In genomic region chr10:3094565-3095168, GRCh38 we compare ENCODE assay signal across 9 cellular contexts. TPM values are rescaled to one million over a fixed set of nuclear protein-coding genes. Genes with fewer than 3 reads are reported as not detected.
DNase-seq lines count a peak whose midpoint lies in the region; ATAC-seq and TF ChIP-seq lines count a peak whose summit lies in the region.
"Had no signal": no experiment of that assay in that cellular context is flagged by ENCODE, and none has a peak within 500 bp of the region (broad histone marks: within the 10 kb centered on the region; RNA-seq: fewer than 3 reads in every experiment).

No MANE protein-coding gene starts in this region.

- ATAC-seq in HG02885 (IDR thresholded peaks at IDR 0.05; ENCODE audit: poor library complexity, unreplicated experiment) (no peak), GM21723 (IDR thresholded peaks at IDR 0.05; ENCODE audit: unreplicated experiment) (no peak)

- peak overlapping the region in 1 of 2 donors; percentile 26 for H3K4me3 Mint-ChIP-seq in CD14-positive monocyte
- H3K4me3 Mint-ChIP-seq: IgD-negative memory B cell had no signal

- TF ChIP-seq CTCF in CD14-positive monocyte (IDR thresholded peaks at IDR 0.05): no peak
- no peak for TF ChIP-seq CTCF in PC-9 (conservative IDR thresholded peaks at IDR 0.05)
- no peak for TF ChIP-seq CTCF in colonic mucosa (IDR thresholded peaks at IDR 0.05)
- TF ChIP-seq CTCF in osteoblast (IDR thresholded peaks at IDR 0.05; ENCODE audit: extremely low read depth, low read depth, low read length): no peak

- H2AFZ ChIP-seq in PC-9 (no peak overlapping the region), osteoblast (ENCODE audit: low read length) (no peak overlapping the region)

- no TSS peak for BruUV-seq in PC-9 (replicated peaks; lab: Mats Ljungman, UMichigan)

- H3K79me2 ChIP-seq in PC-9 (ENCODE audit: low read depth) (peaks cover 65% of the 10 kb centered on the region), osteoblast (ENCODE audit: insufficient read depth, low read length) (peaks cover 63% of the 10 kb centered on the region)

- H3K9me3 ChIP-seq in PC-9 (ENCODE audit: insufficient read depth, low read depth): no peaks in the 10 kb centered on the region
- no peaks in the 10 kb centered on the region for H3K9me3 ChIP-seq in colonic mucosa
- H3K9me3 ChIP-seq in osteoblast (ENCODE audit: low read depth, low read length): no peaks in the 10 kb centered on the region

- H3K36me3 ChIP-seq in PC-9 (ENCODE audit: low read depth): 0 out of 2 replicates have a peak, but pooled peaks cover 4% of the 10 kb centered on the region
- no peaks in the 10 kb centered on the region for H3K36me3 ChIP-seq in colonic mucosa
- peaks cover 1% of the 10 kb centered on the region for H3K36me3 ChIP-seq in osteoblast (ENCODE audit: insufficient read depth, low read length)

- H3K27me3 ChIP-seq in PC-9 (ENCODE audit: insufficient read depth, low read depth) (no peaks in the 10 kb centered on the region), colonic mucosa (no peaks in the 10 kb centered on the region), osteoblast (ENCODE audit: insufficient read depth, low read length) (no peaks in the 10 kb centered on the region)

- intact Hi-C loops in CD14-positive monocyte (cut with micrococcal nuclease) (loop anchor here (5.0 kb wide), 1 partner anchor 78 kb away; the partner anchor contains the start of gene PITRM1 (in 2 of the 2)), PC-9 (cut with micrococcal nuclease; ENCODE audit: unreplicated experiment) (loop anchor here (1.0 kb wide), 2 partner anchors 13 to 51 kb away; no protein-coding TSS in a partner anchor), colonic mucosa (cut with DNase I) (no loop called here), posterior vena cava (cut with DNase I) (loop anchor here in 1 of 2 donors (5.0 kb wide), 1 partner anchor 1582 kb away; no protein-coding TSS in a partner anchor)

- peaks cover 2 to 10% (median 4%) of the 10 kb centered on the region in 7 donors for H3K9me3 Mint-ChIP-seq in CD14-positive monocyte
- H3K9me3 Mint-ChIP-seq: IgD-negative memory B cell had no signal

- peaks cover 0 to 3% (median 0%) of the 10 kb centered on the region in 3 donors for H3K27me3 Mint-ChIP-seq in CD14-positive monocyte (ENCODE audit: low read depth in 3 of 3)
- H3K27me3 Mint-ChIP-seq: IgD-negative memory B cell had no signal

- H3K4me3 ChIP-seq in PC-9 (peak overlapping the region; percentile 25; the same call in 1 of the 2 replicates), colonic mucosa (no peak overlapping the region), osteoblast (ENCODE audit: insufficient read depth, low read length) (peak overlapping the region; percentile 41)

- H3K36me3 Mint-ChIP-seq in CD14-positive monocyte: peaks cover 16 to 19% of the 10 kb centered on the region in 2 donors

- DNase-seq in CD14-positive monocyte (ENCODE audit: low spot score) (no peak), PC-9 (no peak), colonic mucosa (no peak), osteoblast (ENCODE audit: insufficient read length, low spot score, missing footprints) (no peak), germinal center (ENCODE audit: low spot score) (no peak), posterior vena cava (ENCODE audit: low spot score) (no peak)

- CTCF ChIA-PET in PC-9 (lab: Charles Lee): no interaction called here

- peaks cover 48% of the 10 kb centered on the region for H3F3A ChIP-seq in PC-9 (ENCODE audit: insufficient read depth, low read depth)

- H3K4me1 ChIP-seq in PC-9 (replicated peaks; ENCODE audit: insufficient read depth): peaks cover 63% of the 10 kb centered on the region
- H3K4me1 ChIP-seq in colonic mucosa: peaks cover 14% of the 10 kb centered on the region
- peaks cover 65% of the 10 kb centered on the region for H3K4me1 ChIP-seq in osteoblast (ENCODE audit: insufficient read depth, low read length)

- peaks cover 52% of the 10 kb centered on the region for H3K4me1 Mint-ChIP-seq in CD14-positive monocyte

- peak overlapping the region; percentile 99 for H3K27ac ChIP-seq in PC-9
- peak overlapping the region; percentile 42 for H3K27ac ChIP-seq in colonic mucosa
- H3K27ac ChIP-seq in osteoblast (ENCODE audit: low read depth, low read length): peak overlapping the region; percentile 99

- H3K4me2 ChIP-seq in PC-9 (peak overlapping the region; percentile 70), osteoblast (ENCODE audit: insufficient read depth, low read length) (peak overlapping the region; percentile 71)

- peak overlapping the region; percentile 89 to 95 (median 90) for H3K27ac Mint-ChIP-seq in CD14-positive monocyte

- POLR2A ChIA-PET in PC-9 (lab: Charles Lee; ENCODE audit: unreplicated experiment): interaction anchor here (0.6 to 1.2 kb wide), 6 partner anchors 12 to 1985 kb away, joined by 3 to 14 read pairs (median 4); no protein-coding TSS in a partner anchor

- no peak overlapping the region for H3K9ac ChIP-seq in colonic mucosa (ENCODE audit: low read depth in 2 of 2, low read length in 2 of 2)

- no peaks in the 10 kb centered on the region for H3K9me2 ChIP-seq in PC-9 (ENCODE audit: insufficient read depth)

- no peaks in the 10 kb centered on the region for H4K20me1 ChIP-seq in PC-9 (ENCODE audit: insufficient read depth)
- H4K20me1 ChIP-seq in osteoblast (ENCODE audit: insufficient read depth, low read length): no peaks in the 10 kb centered on the region

RNA-seq across cellular contexts. Expression of gene PFKP, which starts 27.3 kb away (rescaled TPM):
- polyA plus RNA-seq in CD14-positive monocyte: 1 to 10 TPM; 6.5 to 8.1 TPM
- total RNA-seq in PC-9 (2021): 222 and 234 TPM in 2 replicates
- 100 to 1,000 TPM; 134 to 209 TPM for total RNA-seq in colonic mucosa
- 71.6 and 80.0 TPM in 2 replicates for total RNA-seq in osteoblast
- 100 to 1,000 TPM; 109 to 216 TPM for total RNA-seq in posterior vena cava

Comparison
In these comparisons a context has a peak if more than half of its experiments do, and no peak if none do; other contexts are left out.
1. H3K27ac ChIP-seq: peak in every context shown above with its lines; median percentile 99 in PC-9; 99 in osteoblast; 42 in colonic mucosa.